In genomic region chr16:74700206-74701040, GRCh38 we compare ENCODE assay signal across 8 cellular contexts. TPM values are rescaled to one million over a fixed set of nuclear protein-coding genes. Genes with fewer than 3 reads are reported as not detected.
DNase-seq lines count a peak whose midpoint lies in the region; ATAC-seq and TF ChIP-seq lines count a peak whose summit lies in the region.

Gene MLKL (minus strand): TSS chr16:74700862. CDS start chr16:74695757, 5,105 bp downstream.

- peak within 1 kb of the TSS; percentile 64 for H3K9ac ChIP-seq in ES-I3 (ENCODE audit: low read depth, low read length)

- H3K4me1 ChIP-seq in ES-I3 (ENCODE audit: insufficient read depth, low read length), result 0 out of 2 replicates have a peak, but pooled peaks cover 6% of the 10 kb centered on the region
- peaks cover 41% of the 10 kb centered on the region for H3K4me1 ChIP-seq in lower lobe of right lung

- peak; percentile 54 for ATAC-seq in GM21723 (IDR thresholded peaks at IDR 0.05; ENCODE audit: unreplicated experiment)
- peak; percentile 84 for ATAC-seq in lower lobe of right lung

- H3K27ac ChIP-seq in cingulate gyrus (ENCODE audit: low read depth, low read length) (peak within 1 kb of the TSS; percentile 22), lower lobe of right lung (peak within 1 kb of the TSS; percentile 96)

- H3K9me3 ChIP-seq in ES-I3 (ENCODE audit: control insufficient read depth, insufficient read depth, low read length), result no peaks in the 10 kb centered on the region
- H3K9me3 ChIP-seq in lower lobe of right lung, result no peaks in the 10 kb centered on the region

- intact Hi-C loops in lower lobe of right lung (cut with DNase I), result no loop called here

- DNase-seq in M059J (ENCODE audit: low read depth) (peak; percentile 76), lower lobe of right lung (peak; percentile 81), GOT3 (lab: John Stamatoyannopoulos, UW) (no peak)
- DNase-seq in activated CD4-positive, alpha-beta T cell treated with anti-CD3 and anti-CD28 coated beads for 1 hour, result peak; percentile 42
- DNase-seq in stimulated activated CD8-positive, alpha-beta memory T cell treated with anti-CD3 and anti-CD28 coated beads, Interleukin-15, amount 100 ng/mL, for 24 hours (ENCODE audit: low read depth), result peak; percentile 26

- H3K36me3 ChIP-seq in ES-I3 (ENCODE audit: insufficient read depth, low read length) (no peaks in the 10 kb centered on the region), lower lobe of right lung (peaks cover 2% of the 10 kb centered on the region)

- H3K27me3 ChIP-seq in lower lobe of right lung (ENCODE audit: low read depth), result no peaks in the 10 kb centered on the region

- peak within 1 kb of the TSS; percentile 76 for H3K4me3 ChIP-seq in lower lobe of right lung

- TF ChIP-seq CTCF in lower lobe of right lung (IDR thresholded peaks at IDR 0.05), result no peak

RNA-seq across cellular contexts. Expression of gene MLKL, which starts in this region (rescaled TPM):
- 14.4 and 25.1 TPM in 2 replicates for total RNA-seq in M059J (2014; rRNA removed; shearing (Covaris generic))
- total RNA-seq in lower lobe of right lung, result 36.7 TPM
